ENCODE assay signal across 7 cellular contexts in genomic region chr22:23294221-23294620, GRCh38.
"Had no signal": no experiment of that assay in that cellular context is flagged by ENCODE, and none has a peak within 500 bp of the region (broad histone marks: within the 10 kb centered on the region; RNA-seq: fewer than 3 reads in every experiment).

No MANE protein-coding gene starts in this region.

- H2AFZ ChIP-seq: GM23338 had no signal

- H3K4me2 ChIP-seq: GM23338 had no signal

- H3K4me3 ChIP-seq: GM23338 had no signal

- FAIRE-seq: H1, H54, HTR-8/SVneo had no signal

- ATAC-seq: GM23338 had no signal

- DNase-seq: H9, HCEC 1CT, IMR-90 had no signal
